Comparison of ENCODE assay signal across 8 cellular contexts in genomic region chr3:50088725-50089602, GRCh38. TPM values are rescaled to one million over a fixed set of nuclear protein-coding genes. Genes with fewer than 3 reads are reported as not detected.
DNase-seq lines count a peak whose midpoint lies in the region; ATAC-seq, FAIRE-seq and TF ChIP-seq lines count a peak whose summit lies in the region.

Gene RBM5, plus strand, starts transcription at chr3:50088919. Its CDS starts 1,516 bp downstream, at chr3:50090435.

- peak within 1 kb of the TSS; percentile 96 for H2AFZ ChIP-seq in keratinocyte (ENCODE audit: control insufficient read depth, low read length)

- TF ChIP-seq CTCF in AG09309 (IDR thresholded peaks at IDR 0.05; ENCODE audit: control insufficient read depth, insufficient read depth, low read depth, low read length, missing control alignments) (no peak), keratinocyte (optimal IDR thresholded peaks at IDR 0.05 in 1 of 3, IDR thresholded peaks at IDR 0.05 in 1 of 3, conservative IDR thresholded peaks at IDR 0.05 in 1 of 3; ENCODE audit: extremely low read depth in 1 of 3, insufficient read depth in 2 of 3, low read length in 3 of 3) (no peak)

- peak within 1 kb of the TSS; percentile 94 for H3K4me2 ChIP-seq in keratinocyte (ENCODE audit: control insufficient read depth, extremely low read depth, insufficient read depth, low read depth, low read length)

- H3K27ac ChIP-seq in keratinocyte (ENCODE audit: control insufficient read depth, insufficient read depth, low read length): peak within 1 kb of the TSS; percentile 99

- no peaks in the 10 kb centered on the region for H3K9me1 ChIP-seq in keratinocyte (ENCODE audit: control insufficient read depth, extremely low read depth, insufficient read depth, low read length)

- ATAC-seq in GM19025 (IDR thresholded peaks at IDR 0.05; ENCODE audit: low read depth, unreplicated experiment): peak; percentile 95
- peak; percentile 98 for ATAC-seq in HG03354 (IDR thresholded peaks at IDR 0.05; ENCODE audit: poor library complexity, severe bottlenecking, unreplicated experiment)

- no peaks in the 10 kb centered on the region for H3K9me3 ChIP-seq in keratinocyte (ENCODE audit: control insufficient read depth, low read depth, low read length)

- H3K4me3 ChIP-seq in AG09309 (ENCODE audit: control insufficient read depth, low read depth, low read length) (peak within 1 kb of the TSS; percentile 88), keratinocyte (ENCODE audit: control insufficient read depth in 2 of 3, extremely low read depth in 1 of 3, insufficient read depth in 2 of 3, low read depth in 1 of 3, low read length in 3 of 3) (peak within 1 kb of the TSS; percentile 78 to 99 (median 99))

- peaks cover 22 to 26% of the 10 kb centered on the region in 2 experiments for H3K36me3 ChIP-seq in keratinocyte (ENCODE audit: control insufficient read depth in 2 of 2, extremely low read depth in 1 of 2, insufficient read depth in 2 of 2, low read length in 2 of 2)

- peaks cover 14% of the 10 kb centered on the region for H3K4me1 ChIP-seq in keratinocyte (ENCODE audit: control insufficient read depth, extremely low read depth, insufficient read depth, low read length)

- FAIRE-seq in keratinocyte (lab: Jason Lieb, UNC): peak; percentile 89

- H3K79me2 ChIP-seq in keratinocyte (ENCODE audit: control insufficient read depth, insufficient read depth, low read length): peaks cover 41% of the 10 kb centered on the region

- H3K9ac ChIP-seq in keratinocyte (ENCODE audit: control insufficient read depth, extremely low read depth, insufficient read depth, low read length): peak within 1 kb of the TSS; percentile 100

- H4K20me1 ChIP-seq in keratinocyte (ENCODE audit: control insufficient read depth, extremely low read depth, insufficient read depth, low read length): no peaks in the 10 kb centered on the region

- peak; percentile 68 for DNase-seq in AG09309 (ENCODE audit: low read depth)
- DNase-seq in NCI-H510A (lab: John Stamatoyannopoulos, UW): peak; percentile 66
- peak; percentile 84 for DNase-seq in activated CD4-positive, alpha-beta T cell treated with anti-CD3 and anti-CD28 coated beads for 1 hour
- DNase-seq in cerebellum (ENCODE audit: low spot score): peak; percentile 93
- DNase-seq in keratinocyte (ENCODE audit: low read depth, low spot score): peak; percentile 38
- DNase-seq in stimulated activated CD4-positive, alpha-beta T cell treated with anti-CD3 and anti-CD28 coated beads, Interleukin-15, amount 100 ng/mL, for 1 hour (ENCODE audit: low read depth in 1 of 2, low spot score in 1 of 2): peak; percentile 75 to 80

- dilution Hi-C loops in keratinocyte (cut with MboI; ENCODE audit: extremely low pct_ligation_motif_present, low sequenced_read_pairs): no loop called here

- no peaks in the 10 kb centered on the region for H3K27me3 ChIP-seq in keratinocyte (ENCODE audit: control insufficient read depth, extremely low read depth, insufficient read depth, low read length)

RNA-seq across cellular contexts. Expression of gene RBM5, which starts in this region (rescaled TPM):
- total RNA-seq in cerebellum: 325 TPM
- 73.8 to 167 TPM (median 127 TPM) in 3 replicates for polyA plus RNA-seq in keratinocyte
- polyA plus RNA-seq in keratinocyte (2011; ENCODE audit: low read depth): 346 TPM
- 37.0 and 38.9 TPM in 2 replicates for polyA plus RNA-seq in keratinocyte (2011; cell fraction: cytosol; rRNA removed)
- polyA plus RNA-seq in keratinocyte (2011; cell fraction: nucleus; rRNA removed): 296 and 383 TPM in 2 replicates
- polyA plus RNA-seq in keratinocyte (2012; ENCODE audit: low replicate concordance): 62.4 and 64.9 TPM in 2 replicates
- polyA minus RNA-seq in keratinocyte: 80.8 to 241 TPM (median 153 TPM) in 3 replicates
- 33.6 TPM for polyA minus RNA-seq in keratinocyte (2011; cell fraction: cytosol; rRNA and poly(A)+ RNA removed)
- 104 and 170 TPM in 2 replicates for polyA minus RNA-seq in keratinocyte (2011; cell fraction: nucleus; rRNA and poly(A)+ RNA removed)

Comparison
In these comparisons a context has a peak if more than half of its experiments do, and no peak if none do; other contexts are left out.
1. Peak in every context shown above with its lines: DNase-seq, ATAC-seq, H3K4me3 ChIP-seq and H3K27ac ChIP-seq.
2. DNase-seq: peak in every context shown above with its lines; median percentile 93 in cerebellum; 84 in activated CD4-positive, alpha-beta T cell treated with anti-CD3 and anti-CD28 coated beads for 1 hour; 78 in stimulated activated CD4-positive, alpha-beta T cell treated with anti-CD3 and anti-CD28 coated beads, Interleukin-15, amount 100 ng/mL, for 1 hour; 68 in AG09309; 66 in NCI-H510A; 38 in keratinocyte.